Comparison of ENCODE assay signal across 17 cellular contexts in genomic region chr3:89682556-89682955, GRCh38.
"Had no signal": no experiment of that assay in that cellular context is flagged by ENCODE, and none has a peak within 500 bp of the region (broad histone marks: within the 10 kb centered on the region; RNA-seq: fewer than 3 reads in every experiment).

No MANE protein-coding gene starts in this region.

- H3K9me3 Mint-ChIP-seq: nephron had no signal

- DNase-seq: dermis blood vessel endothelial cell; esophagus squamous epithelium; foreskin melanocyte; head of caudate nucleus; hippocampal formation; left colon; left ventricle myocardium superior; mesenchymal stem cell; naive B cell; psoas muscle; retina; right lobe of liver; stimulated activated CD4-positive, alpha-beta T cell treated with anti-CD3 and anti-CD28 coated beads, Interleukin-12 subunit alpha, Interleukin-12 subunit beta, amount 100 ng/mL, for 4 hours; stimulated activated naive CD4-positive, alpha-beta T cell; stomach; trophoblast cell had no signal

- ATAC-seq: left colon, left ventricle myocardium superior, psoas muscle, right lobe of liver had no signal

- H3K27me3 Mint-ChIP-seq: naive B cell had no signal

- H3K36me3 Mint-ChIP-seq: naive B cell had no signal

- H3K4me3 Mint-ChIP-seq: naive B cell, nephron had no signal

- H3K4me1 Mint-ChIP-seq: naive B cell had no signal

- H3K27ac Mint-ChIP-seq: naive B cell, nephron had no signal
